13 cellular contexts compared by ENCODE assay signal in the genomic region with DNA sequence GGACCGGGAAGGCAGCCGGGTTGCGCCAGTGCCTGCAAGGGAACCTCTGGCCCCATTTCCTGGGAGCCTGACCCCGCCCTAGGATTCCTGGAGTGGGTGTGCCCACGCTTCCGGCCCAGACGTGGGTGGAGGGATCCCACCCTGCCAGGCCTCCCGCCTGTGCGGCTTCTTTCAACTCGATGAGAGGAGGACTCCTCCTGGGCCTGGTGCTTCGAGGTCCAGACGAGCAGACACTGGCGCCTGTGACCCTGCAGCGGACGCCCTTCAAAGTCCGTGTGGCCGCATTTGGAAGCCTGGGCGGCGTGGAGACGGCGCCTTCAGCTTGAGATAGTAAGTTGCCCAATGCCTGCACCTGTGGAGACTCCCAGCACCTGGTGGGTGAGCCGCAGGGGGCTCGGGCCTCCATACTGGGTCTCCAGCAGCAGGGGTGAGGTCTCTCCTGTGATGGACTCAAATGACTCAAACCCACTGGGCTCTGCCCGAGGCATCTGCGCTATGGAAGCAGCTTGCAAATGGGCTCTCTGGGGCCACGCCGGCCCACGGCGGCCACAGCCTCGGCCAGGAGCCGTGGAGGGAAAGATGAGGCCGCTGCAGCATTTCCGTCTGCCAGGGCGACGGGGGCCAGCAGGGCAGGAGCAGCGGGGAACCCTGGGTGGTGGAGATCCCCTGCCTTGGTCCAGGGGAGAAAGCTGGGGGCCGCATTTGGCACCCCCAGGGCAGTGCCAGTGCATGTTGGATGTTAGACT.
A peak's percentile ranks its signal among the peaks of the same experiment; 100 is the strongest.
DNase-seq lines count a peak whose midpoint lies in the region; ATAC-seq and TF ChIP-seq lines count a peak whose summit lies in the region.
"Had no signal": no experiment of that assay in that cellular context is flagged by ENCODE, and none has a peak within 500 bp of the region (broad histone marks: within the 10 kb centered on the region; RNA-seq: fewer than 3 reads in every experiment).

No MANE protein-coding gene starts in this region.

- peak overlapping the region; percentile 10 for H3K4me3 Mint-ChIP-seq in osteocyte (ENCODE audit: unreplicated experiment)
- H3K4me3 Mint-ChIP-seq: nephron progenitor cell; stimulated activated naive CD8-positive, alpha-beta T cell treated with anti-CD3 and anti-CD28 coated beads, Interleukin-15, amount 100 ng/mL, for 72 hours; T-helper 17 cell had no signal

- peak; percentile 19 for ATAC-seq in Panc1
- no peak for ATAC-seq in HG02884 (IDR thresholded peaks at IDR 0.05; ENCODE audit: unreplicated experiment)
- ATAC-seq in HG02571 (IDR thresholded peaks at IDR 0.05; ENCODE audit: unreplicated experiment): no peak
- no peak for ATAC-seq in GM19328 (IDR thresholded peaks at IDR 0.05; ENCODE audit: unreplicated experiment)
- ATAC-seq: stimulated activated naive CD8-positive, alpha-beta T cell treated with anti-CD3 and anti-CD28 coated beads, Interleukin-15, amount 100 ng/mL, for 72 hours; T-helper 17 cell had no signal

- peaks cover 76% of the 10 kb centered on the region for H3K4me1 Mint-ChIP-seq in osteocyte (ENCODE audit: unreplicated experiment)

- no peaks in the 10 kb centered on the region for H3K27me3 Mint-ChIP-seq in osteocyte (ENCODE audit: unreplicated experiment)
- H3K27me3 Mint-ChIP-seq: stimulated activated naive CD8-positive, alpha-beta T cell treated with anti-CD3 and anti-CD28 coated beads, Interleukin-15, amount 100 ng/mL, for 72 hours; T-helper 17 cell had no signal

- DNase-seq in AG09309 (ENCODE audit: low read depth): peak; percentile 77
- DNase-seq in Panc1 (ENCODE audit: low read depth, low spot score): no peak
- DNase-seq in esophagus squamous epithelium (lab: John Stamatoyannopoulos, UW): no peak
- no peak for DNase-seq in osteocyte (ENCODE audit: extremely low spot score, unreplicated experiment)
- DNase-seq in SKM-1 (lab: John Stamatoyannopoulos, UW; ENCODE audit: unreplicated experiment): no peak
- DNase-seq: COR-L47; nephron progenitor cell; stimulated activated naive CD8-positive, alpha-beta T cell treated with anti-CD3 and anti-CD28 coated beads, Interleukin-15, amount 100 ng/mL, for 72 hours; T-helper 17 cell had no signal

- TF ChIP-seq CTCF in AG09309 (IDR thresholded peaks at IDR 0.05; ENCODE audit: control insufficient read depth, insufficient read depth, low read depth, low read length, missing control alignments) (no peak), Panc1 (IDR thresholded peaks at IDR 0.05) (no peak), esophagus squamous epithelium (IDR thresholded peaks at IDR 0.05) (no peak), osteocyte (IDR thresholded peaks at IDR 0.05) (no peak)

- H3K36me3 Mint-ChIP-seq in osteocyte (ENCODE audit: unreplicated experiment): peaks cover 21% of the 10 kb centered on the region

- H3K4me1 ChIP-seq in Panc1 (ENCODE audit: control insufficient read depth, insufficient read depth, low read length): peaks cover 77% of the 10 kb centered on the region
- H3K4me1 ChIP-seq in esophagus squamous epithelium: peaks cover 83 to 100% (median 96%) of the 10 kb centered on the region in 3 donors

- CTCF ChIA-PET in Panc1 (lab: Charles Lee): no interaction called here

- in situ Hi-C loops in Panc1 (cut with HindIII; ENCODE audit: low pct_unique_long_range_greater_than_20kb, low sequenced_read_pairs): no loop called here

- H3K27ac ChIP-seq in Panc1 (ENCODE audit: low read length): peak overlapping the region; percentile 99
- peak overlapping the region; percentile 92 to 100 (median 100) for H3K27ac ChIP-seq in esophagus squamous epithelium
- H3K27ac ChIP-seq: cardiac muscle cell had no signal

- no peaks in the 10 kb centered on the region for H3K9me3 Mint-ChIP-seq in osteocyte (ENCODE audit: unreplicated experiment)
- H3K9me3 Mint-ChIP-seq: nephron progenitor cell; stimulated activated naive CD8-positive, alpha-beta T cell treated with anti-CD3 and anti-CD28 coated beads, Interleukin-15, amount 100 ng/mL, for 72 hours had no signal

- H3K9me3 ChIP-seq in Panc1 (ENCODE audit: control insufficient read depth, insufficient read depth, low read depth, low read length) (no peaks in the 10 kb centered on the region), esophagus squamous epithelium (no peaks in the 10 kb centered on the region)

- WGBS in esophagus squamous epithelium, 2 donors: 49% methylated on average over 10 of the region's 37 CpGs; no CpG with 5 or more reads in 1 of the 2 donors

- H3K36me3 ChIP-seq in Panc1 (ENCODE audit: control insufficient read depth, insufficient read depth, low read length) (peaks cover 8% of the 10 kb centered on the region), esophagus squamous epithelium (peaks cover 0 to 50% (median 6%) of the 10 kb centered on the region in 3 donors)
- H3K36me3 ChIP-seq: cardiac muscle cell had no signal

- H3K4me3 ChIP-seq in AG09309 (ENCODE audit: control insufficient read depth, low read depth, low read length): peak overlapping the region; percentile 88
- H3K4me3 ChIP-seq in Panc1 (ENCODE audit: low read depth in 2 of 2, low read length in 2 of 2): peak overlapping the region; percentile 83 to 90
- H3K4me3 ChIP-seq in esophagus squamous epithelium: peak overlapping the region; percentile 16 to 58 (median 31)
- H3K4me3 ChIP-seq: cardiac muscle cell had no signal

- no peaks in the 10 kb centered on the region for H3K27me3 ChIP-seq in Panc1 (ENCODE audit: control insufficient read depth, insufficient read depth, low read length)
- no peaks in the 10 kb centered on the region for H3K27me3 ChIP-seq in esophagus squamous epithelium
- H3K27me3 ChIP-seq: cardiac muscle cell had no signal

- POLR2A ChIA-PET in Panc1 (lab: Charles Lee): no interaction called here

- intact Hi-C loops in Panc1 (cut with micrococcal nuclease; ENCODE audit: unreplicated experiment) (no loop called here), esophagus squamous epithelium (cut with DNase I) (no loop called here)

- BruUV-seq in Panc1 (replicated peaks; lab: Mats Ljungman, UMichigan): no TSS peak

- peak in 2 of 4 donors; percentile 50 to 64 for TF ChIP-seq POLR2A in esophagus squamous epithelium (IDR thresholded peaks at IDR 0.05)

- H3K27ac Mint-ChIP-seq in osteocyte (ENCODE audit: unreplicated experiment): peak overlapping the region; percentile 70
- H3K27ac Mint-ChIP-seq: nephron progenitor cell, T-helper 17 cell had no signal

Comparison
In these comparisons a context has a peak if more than half of its experiments do, and no peak if none do; other contexts are left out.
1. H3K4me3 ChIP-seq: peak in every context shown above with its lines; median percentile 88 in AG09309; 86 in Panc1; 31 in esophagus squamous epithelium.